Comparison of ENCODE assay signal across 35 cellular contexts in genomic region chr1:208670778-208671177, GRCh38.
"Had no signal": no experiment of that assay in that cellular context is flagged by ENCODE, and none has a peak within 500 bp of the region (broad histone marks: within the 10 kb centered on the region; RNA-seq: fewer than 3 reads in every experiment).

No MANE protein-coding gene starts in this region.

- DNase-seq: activated B cell treated with CpG ODN at 0.5 μM for 24 hours; activated CD4-positive, alpha-beta memory T cell treated with anti-CD3 and anti-CD28 coated beads for 36 hours; activated CD4-positive, alpha-beta T cell treated with anti-CD3 and anti-CD28 coated beads for 4 hours; activated CD4-positive, alpha-beta T cell treated with anti-CD3 and anti-CD28 coated beads, Interleukin-2, amount 10 ng/mL, durations not matched to agents 24 days and 14 days; activated CD4-positive, alpha-beta T cell treated with anti-CD3 and anti-CD28 coated beads, Interleukin-2, amount 50 U/mL, for 1 hour; activated CD4-positive, alpha-beta T cell treated with anti-CD3 and anti-CD28 coated beads, Interleukin-2, amount 50 U/mL, for 4 hours; activated CD4-positive, CD25-positive, alpha-beta regulatory T cell treated with anti-CD3 and anti-CD28 coated beads, Interleukin-2, amount 50 U/mL, for 72 hours; activated CD8-positive, alpha-beta memory T cell treated with anti-CD3 and anti-CD28 coated beads, Interleukin-2, amount 50 U/mL, for 4 hours; activated CD8-positive, alpha-beta T cell treated with anti-CD3 and anti-CD28 coated beads for 36 hours; activated effector memory CD4-positive, alpha-beta T cell treated with anti-CD3 and anti-CD28 coated beads, Interleukin-2, amount 50 U/mL, for 16 hours; activated gamma-delta T cell treated with Interleukin-2 at 50 U/mL for 16 hours; activated naive CD4-positive, alpha-beta T cell; activated naive CD4-positive, alpha-beta T cell treated with anti-CD3 and anti-CD28 coated beads for 36 hours; activated naive CD4-positive, alpha-beta T cell treated with anti-CD3 and anti-CD28 coated beads, Interleukin-2, amount 50 U/mL, for 16 hours; activated naive CD8-positive, alpha-beta T cell treated with anti-CD3 and anti-CD28 coated beads for 36 hours; activated T-cell treated with anti-CD3 and anti-CD28 coated beads for 4 hours; activated T-cell treated with anti-CD3 and anti-CD28 coated beads, Interleukin-2, amount 50 U/mL, for 1 hour; activated T-cell treated with anti-CD3 and anti-CD28 coated beads, Interleukin-2, amount 50 U/mL, for 4 hours; activated T-cell treated with anti-CD3 and anti-CD28 coated beads, Interleukin-2, amount 50 U/mL, for 72 hours; adrenal gland; amniotic stem cell; aorta; body of pancreas; brain microvascular endothelial cell; central memory CD4-positive, alpha-beta T cell; T-helper 1 cell; T-helper 2 cell; T-helper 9 cell had no signal

- H3K9me3 ChIP-seq: adrenal gland, body of pancreas, breast epithelium had no signal

- H3K4me3 ChIP-seq: adrenal gland, body of pancreas, breast epithelium had no signal

- H3K27me3 Mint-ChIP-seq: activated CD4-positive, alpha-beta memory T cell treated with anti-CD3 and anti-CD28 coated beads for 36 hours had no signal

- H3K4me1 Mint-ChIP-seq: activated B cell treated with CpG ODN at 0.5 μM for 24 hours; activated CD4-positive, alpha-beta T cell treated with anti-CD3 and anti-CD28 coated beads, Interleukin-2, amount 10 ng/mL, durations not matched to agents 24 days and 14 days; activated naive CD8-positive, alpha-beta T cell treated with anti-CD3 and anti-CD28 coated beads for 36 hours; activated T-helper 17 cell treated with anti-CD3 and anti-CD28 coated beads, Interleukin-2, amount 50 U/mL, for 72 hours had no signal

- H3K4me1 ChIP-seq: adrenal gland, body of pancreas, breast epithelium had no signal

- H3K27me3 ChIP-seq: adrenal gland, body of pancreas, brain microvascular endothelial cell, breast epithelium had no signal

- H3K27ac Mint-ChIP-seq: activated B cell treated with CpG ODN at 0.5 μM for 24 hours; activated CD4-positive, alpha-beta memory T cell treated with anti-CD3 and anti-CD28 coated beads for 36 hours; activated CD4-positive, alpha-beta T cell treated with anti-CD3 and anti-CD28 coated beads, Interleukin-2, amount 10 ng/mL, durations not matched to agents 24 days and 14 days; activated CD8-positive, alpha-beta T cell treated with anti-CD3 and anti-CD28 coated beads for 36 hours; activated naive CD4-positive, alpha-beta T cell treated with anti-CD3 and anti-CD28 coated beads for 36 hours; activated naive CD4-positive, alpha-beta T cell treated with anti-CD3 and anti-CD28 coated beads, Interleukin-2, amount 50 U/mL, for 72 hours; activated naive CD8-positive, alpha-beta T cell treated with anti-CD3 and anti-CD28 coated beads for 36 hours; activated T-cell treated with anti-CD3 and anti-CD28 coated beads, Interleukin-2, amount 50 U/mL, for 72 hours; activated T-helper 1 cell treated with anti-CD3 and anti-CD28 coated beads, Interleukin-12 subunit alpha, Interleukin-12 subunit beta, Interleukin-2, Interleukin-4 antibody, amounts not matched to agents 30 ng/mL and 10 ng/mL and 1 ng/mL, durations not matched to agents 14 hours and 24 hours and 36 hours; activated T-helper 17 cell treated with anti-CD3 and anti-CD28 coated beads, Interleukin-2, amount 50 U/mL, for 72 hours; T-helper 1 cell treated with Interleukin-12 subunit alpha and Interleukin-12 subunit beta and Interleukin-4 antibody, amounts not matched to agents 30 μg/mL and 1 μg/mL, for 36 hours; T-helper 2 cell treated with Interferon-gamma antibody and Interleukin-4, amounts not matched to agents 5 μg/mL and 100 μg/mL, for 36 hours had no signal

- H3K4me3 Mint-ChIP-seq: activated B cell treated with CpG ODN at 0.5 μM for 24 hours; activated CD4-positive, alpha-beta memory T cell treated with anti-CD3 and anti-CD28 coated beads for 36 hours; activated CD4-positive, alpha-beta T cell treated with anti-CD3 and anti-CD28 coated beads, Interleukin-2, amount 10 ng/mL, durations not matched to agents 24 days and 14 days; activated CD8-positive, alpha-beta T cell treated with anti-CD3 and anti-CD28 coated beads for 36 hours; activated naive CD4-positive, alpha-beta T cell treated with anti-CD3 and anti-CD28 coated beads for 36 hours; activated naive CD8-positive, alpha-beta T cell treated with anti-CD3 and anti-CD28 coated beads for 36 hours; activated T-cell treated with anti-CD3 and anti-CD28 coated beads, Interleukin-2, amount 50 U/mL, for 4 hours; activated T-cell treated with anti-CD3 and anti-CD28 coated beads, Interleukin-2, amount 50 U/mL, for 72 hours; activated T-helper 1 cell treated with anti-CD3 and anti-CD28 coated beads, Interleukin-12 subunit alpha, Interleukin-12 subunit beta, Interleukin-2, Interleukin-4 antibody, amounts not matched to agents 30 ng/mL and 10 ng/mL and 1 ng/mL, durations not matched to agents 14 hours and 24 hours and 36 hours; activated T-helper 17 cell treated with anti-CD3 and anti-CD28 coated beads, Interleukin-2, amount 50 U/mL, for 72 hours; T-helper 1 cell treated with Interleukin-12 subunit alpha and Interleukin-12 subunit beta and Interleukin-4 antibody, amounts not matched to agents 30 μg/mL and 1 μg/mL, for 36 hours; T-helper 2 cell treated with Interferon-gamma antibody and Interleukin-4, amounts not matched to agents 5 μg/mL and 100 μg/mL, for 36 hours had no signal

- H3K27ac ChIP-seq: adrenal gland, body of pancreas, brain microvascular endothelial cell, breast epithelium, VCaP had no signal

- H3K9me3 Mint-ChIP-seq: activated B cell treated with CpG ODN at 0.5 μM for 24 hours; activated CD4-positive, alpha-beta memory T cell treated with anti-CD3 and anti-CD28 coated beads for 36 hours; activated CD4-positive, alpha-beta T cell treated with anti-CD3 and anti-CD28 coated beads, Interleukin-2, amount 10 ng/mL, durations not matched to agents 24 days and 14 days; activated CD8-positive, alpha-beta T cell treated with anti-CD3 and anti-CD28 coated beads for 36 hours; activated naive CD4-positive, alpha-beta T cell treated with anti-CD3 and anti-CD28 coated beads for 36 hours; activated naive CD4-positive, alpha-beta T cell treated with anti-CD3 and anti-CD28 coated beads, Interleukin-2, amount 50 U/mL, for 72 hours; activated naive CD8-positive, alpha-beta T cell treated with anti-CD3 and anti-CD28 coated beads for 36 hours; activated T-cell treated with anti-CD3 and anti-CD28 coated beads, Interleukin-2, amount 50 U/mL, for 72 hours; activated T-helper 1 cell treated with anti-CD3 and anti-CD28 coated beads, Interleukin-12 subunit alpha, Interleukin-12 subunit beta, Interleukin-2, Interleukin-4 antibody, amounts not matched to agents 30 ng/mL and 10 ng/mL and 1 ng/mL, durations not matched to agents 14 hours and 24 hours and 36 hours; activated T-helper 17 cell treated with anti-CD3 and anti-CD28 coated beads, Interleukin-2, amount 50 U/mL, for 72 hours; T-helper 1 cell treated with Interleukin-12 subunit alpha and Interleukin-12 subunit beta and Interleukin-4 antibody, amounts not matched to agents 30 μg/mL and 1 μg/mL, for 36 hours; T-helper 2 cell treated with Interferon-gamma antibody and Interleukin-4, amounts not matched to agents 5 μg/mL and 100 μg/mL, for 36 hours had no signal

- H3K36me3 Mint-ChIP-seq: activated CD4-positive, alpha-beta memory T cell treated with anti-CD3 and anti-CD28 coated beads for 36 hours; activated naive CD4-positive, alpha-beta T cell treated with anti-CD3 and anti-CD28 coated beads, Interleukin-2, amount 50 U/mL, for 72 hours; activated naive CD8-positive, alpha-beta T cell treated with anti-CD3 and anti-CD28 coated beads for 36 hours had no signal

- H3K36me3 ChIP-seq: adrenal gland, brain microvascular endothelial cell, breast epithelium had no signal
